In the genomic region with DNA sequence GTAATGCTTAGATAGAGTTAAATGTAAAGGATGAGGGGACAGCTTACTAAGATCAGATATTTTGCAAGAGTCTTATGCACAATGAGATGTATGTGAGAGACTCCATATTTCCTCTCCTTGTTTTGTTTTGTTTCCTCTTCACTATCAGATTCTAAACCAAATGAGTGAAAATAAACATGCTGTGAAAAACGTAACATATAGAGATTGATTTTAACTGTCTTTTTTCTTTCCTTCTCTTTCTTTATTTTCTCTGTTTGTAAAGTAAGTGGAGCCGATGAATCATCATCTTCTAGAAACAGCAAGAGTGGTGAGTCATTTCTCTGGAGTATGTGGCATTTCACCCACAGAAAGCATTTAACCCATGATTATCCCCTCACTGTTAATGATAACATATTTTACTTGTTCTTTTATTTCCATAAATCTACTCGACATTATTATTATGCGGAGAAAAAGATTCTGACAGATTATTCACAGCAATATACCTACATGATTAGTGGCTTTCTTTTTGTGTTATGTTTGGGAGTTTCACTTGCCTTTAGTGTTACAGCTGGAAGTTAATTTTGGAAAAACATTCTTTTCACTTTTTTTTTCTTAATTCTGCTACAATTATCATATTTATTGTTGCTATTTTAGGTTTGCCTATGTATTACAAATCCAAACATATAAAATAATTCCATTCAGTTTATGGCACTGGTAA, we compare ENCODE assay signal across 8 cellular contexts. TPM values are rescaled to one million over a fixed set of nuclear protein-coding genes. Genes with fewer than 3 reads are reported as not detected.
DNase-seq lines count a peak whose midpoint lies in the region; ATAC-seq and TF ChIP-seq lines count a peak whose summit lies in the region.

No MANE protein-coding gene starts in this region.

- peaks cover 4% of the 10 kb centered on the region for H3K36me3 Mint-ChIP-seq in osteocyte (ENCODE audit: unreplicated experiment)

- no peak overlapping the region for H3K4me3 ChIP-seq in epithelial cell of esophagus (ENCODE audit: low read length)

- DNase-seq in DMS53 treated with DMSO at 0.1 percent for 48 hours (lab: John Stamatoyannopoulos, UW; ENCODE audit: unreplicated experiment): peak; percentile 68
- peak; percentile 28 for DNase-seq in SKM-1 treated with dmso at 0.1 percent for 144 hours (lab: John Stamatoyannopoulos, UW; ENCODE audit: unreplicated experiment)
- peak; percentile 88 for DNase-seq in epithelial cell of esophagus (ENCODE audit: low read depth)
- no peak for DNase-seq in osteocyte (ENCODE audit: extremely low spot score, unreplicated experiment)
- DNase-seq in posterior vena cava (ENCODE audit: low spot score): no peak
- DNase-seq in mucosa of gallbladder (ENCODE audit: low spot score): no peak

- ATAC-seq in GM19397 (IDR thresholded peaks at IDR 0.05; ENCODE audit: unreplicated experiment) (peak; percentile 69), HG03432 (IDR thresholded peaks at IDR 0.05; ENCODE audit: unreplicated experiment) (peak; percentile 83)

- H3K27ac Mint-ChIP-seq in osteocyte (ENCODE audit: unreplicated experiment): peak overlapping the region; percentile 95

- intact Hi-C loops in posterior vena cava (cut with DNase I): no loop called here

- H3K27me3 Mint-ChIP-seq in osteocyte (ENCODE audit: unreplicated experiment): no peaks in the 10 kb centered on the region

- peak overlapping the region; percentile 67 for H3K4me3 Mint-ChIP-seq in osteocyte (ENCODE audit: unreplicated experiment)

- TF ChIP-seq CTCF in epithelial cell of esophagus (IDR thresholded peaks at IDR 0.05; ENCODE audit: insufficient read depth, low read depth, low read length, missing control alignments): no peak
- TF ChIP-seq CTCF in osteocyte (IDR thresholded peaks at IDR 0.05): no peak

- peaks cover 64% of the 10 kb centered on the region for H3K4me1 Mint-ChIP-seq in osteocyte (ENCODE audit: unreplicated experiment)

- H3K9me3 Mint-ChIP-seq in osteocyte (ENCODE audit: unreplicated experiment): no peaks in the 10 kb centered on the region

RNA-seq across cellular contexts. Expression of a gene that starts 2.1 kb away (rescaled TPM):
- total RNA-seq in osteocyte: 193 and 237 TPM in 2 replicates
- total RNA-seq in posterior vena cava: 100 to 1,000 TPM; 331 to 533 TPM
- total RNA-seq in mucosa of gallbladder: 55.5 TPM

Comparison
In these comparisons a context has a peak if more than half of its experiments do, and no peak if none do; other contexts are left out.
1. DNase-seq: peak in DMS53 treated with DMSO at 0.1 percent for 48 hours (single experiment), SKM-1 treated with dmso at 0.1 percent for 144 hours (single experiment) and epithelial cell of esophagus (single experiment); none in osteocyte (single experiment), posterior vena cava (single experiment) and mucosa of gallbladder (single experiment).